In the genomic region with DNA sequence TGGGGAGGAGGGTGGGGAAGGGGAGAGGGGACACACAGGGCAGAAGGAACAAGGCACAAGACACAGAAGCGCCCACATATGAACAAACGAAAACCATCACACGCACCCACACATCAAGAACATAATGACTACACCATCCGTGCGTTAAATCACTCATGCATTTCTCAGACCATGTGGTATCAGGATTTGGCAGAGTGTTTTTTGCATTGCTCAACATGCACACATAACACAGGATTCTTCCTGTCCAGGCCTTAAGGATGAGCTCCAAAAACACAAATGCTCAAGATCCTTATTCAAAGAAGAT, we compare ENCODE assay signal across 9 cellular contexts.
A peak's percentile ranks its signal among the peaks of the same experiment; 100 is the strongest.
DNase-seq lines count a peak whose midpoint lies in the region; ATAC-seq and TF ChIP-seq lines count a peak whose summit lies in the region.
"Had no signal": no experiment of that assay in that cellular context is flagged by ENCODE, and none has a peak within 500 bp of the region (broad histone marks: within the 10 kb centered on the region; RNA-seq: fewer than 3 reads in every experiment).

No MANE protein-coding gene starts in this region.

- no peaks in the 10 kb centered on the region for H3K36me3 Mint-ChIP-seq in T-helper 1 cell treated with Interleukin-12 subunit alpha and Interleukin-12 subunit beta and Interleukin-4 antibody, amounts not matched to agents 30 μg/mL and 1 μg/mL, for 36 hours (ENCODE audit: low read depth)
- H3K36me3 Mint-ChIP-seq in stimulated activated naive B cell treated with anti-CD40 and anti-IgM and Interleukin-4, amounts not matched to agents 10 μg/mL and 1 μg/mL and 100 μg/mL, for 72 hours: no peaks in the 10 kb centered on the region
- no peaks in the 10 kb centered on the region for H3K36me3 Mint-ChIP-seq in naive thymus-derived CD4-positive, alpha-beta T cell
- H3K36me3 Mint-ChIP-seq: CD14-positive monocyte had no signal

- peak overlapping the region; percentile 22 for H3K4me3 ChIP-seq in left ventricle myocardium inferior
- no peak overlapping the region for H3K4me3 ChIP-seq in naive thymus-derived CD4-positive, alpha-beta T cell (ENCODE audit: low read length)

- POLR2A ChIA-PET in RWPE1 (lab: Yijun Ruan, JAX; ENCODE audit: low non-redundant PET): no interaction called here
- POLR2A ChIA-PET in naive thymus-derived CD4-positive, alpha-beta T cell (lab: Charles Lee): no interaction called here

- intact Hi-C loops in left ventricle myocardium inferior (cut with micrococcal nuclease) (no loop called here), cardiac septum (cut with DNase I) (no loop called here)
- intact Hi-C loops in naive thymus-derived CD4-positive, alpha-beta T cell (cut with micrococcal nuclease): no loop called here

- peaks cover 9% of the 10 kb centered on the region for H3K4me1 Mint-ChIP-seq in T-helper 1 cell treated with Interleukin-12 subunit alpha and Interleukin-12 subunit beta and Interleukin-4 antibody, amounts not matched to agents 30 μg/mL and 1 μg/mL, for 36 hours (ENCODE audit: low read depth)
- no peaks in the 10 kb centered on the region for H3K4me1 Mint-ChIP-seq in stimulated activated naive B cell treated with anti-CD40 and anti-IgM and Interleukin-4, amounts not matched to agents 10 μg/mL and 1 μg/mL and 100 μg/mL, for 72 hours
- peaks cover 0 to 4% (median 0%) of the 10 kb centered on the region in 7 donors for H3K4me1 Mint-ChIP-seq in naive thymus-derived CD4-positive, alpha-beta T cell
- H3K4me1 Mint-ChIP-seq: CD14-positive monocyte had no signal

- H3K27me3 Mint-ChIP-seq in T-helper 1 cell treated with Interleukin-12 subunit alpha and Interleukin-12 subunit beta and Interleukin-4 antibody, amounts not matched to agents 30 μg/mL and 1 μg/mL, for 36 hours (ENCODE audit: low read depth): peaks cover 9% of the 10 kb centered on the region
- H3K27me3 Mint-ChIP-seq in stimulated activated naive B cell treated with anti-CD40 and anti-IgM and Interleukin-4, amounts not matched to agents 10 μg/mL and 1 μg/mL and 100 μg/mL, for 72 hours: peaks cover 0 to 9% of the 10 kb centered on the region in 2 donors
- H3K27me3 Mint-ChIP-seq in naive thymus-derived CD4-positive, alpha-beta T cell: peaks cover 0 to 11% (median 4%) of the 10 kb centered on the region in 5 donors

- TF ChIP-seq CTCF in left ventricle myocardium inferior (IDR thresholded peaks at IDR 0.05; ENCODE audit: borderline replicate concordance): no peak
- no peak for TF ChIP-seq CTCF in RWPE1 (conservative IDR thresholded peaks at IDR 0.05; ENCODE audit: low read depth)

- no peaks in the 10 kb centered on the region for H3K36me3 ChIP-seq in left ventricle myocardium inferior
- H3K36me3 ChIP-seq in naive thymus-derived CD4-positive, alpha-beta T cell (ENCODE audit: control insufficient read depth in 2 of 3, insufficient read depth in 3 of 3, low read length in 3 of 3): no peaks in the 10 kb centered on the region

- peak overlapping the region; percentile 58 for H3K27ac Mint-ChIP-seq in T-helper 1 cell treated with Interleukin-12 subunit alpha and Interleukin-12 subunit beta and Interleukin-4 antibody, amounts not matched to agents 30 μg/mL and 1 μg/mL, for 36 hours
- H3K27ac Mint-ChIP-seq in stimulated activated naive B cell treated with anti-CD40 and anti-IgM and Interleukin-4, amounts not matched to agents 10 μg/mL and 1 μg/mL and 100 μg/mL, for 72 hours: peak overlapping the region; percentile 44
- peak overlapping the region in 1 of 9 donors; percentile 60 for H3K27ac Mint-ChIP-seq in naive thymus-derived CD4-positive, alpha-beta T cell
- H3K27ac Mint-ChIP-seq: CD14-positive monocyte had no signal

- H3K4me1 ChIP-seq in left ventricle myocardium inferior: peaks cover 7% of the 10 kb centered on the region
- H3K4me1 ChIP-seq in naive thymus-derived CD4-positive, alpha-beta T cell (ENCODE audit: control insufficient read depth in 2 of 2, insufficient read depth in 2 of 2, low read length in 2 of 2): peaks cover 0 to 4% of the 10 kb centered on the region in 2 donors

- H3K4me3 Mint-ChIP-seq in T-helper 1 cell treated with Interleukin-12 subunit alpha and Interleukin-12 subunit beta and Interleukin-4 antibody, amounts not matched to agents 30 μg/mL and 1 μg/mL, for 36 hours: no peak overlapping the region
- no peak overlapping the region for H3K4me3 Mint-ChIP-seq in stimulated activated naive B cell treated with anti-CD40 and anti-IgM and Interleukin-4, amounts not matched to agents 10 μg/mL and 1 μg/mL and 100 μg/mL, for 72 hours
- no peak overlapping the region for H3K4me3 Mint-ChIP-seq in naive thymus-derived CD4-positive, alpha-beta T cell
- H3K4me3 Mint-ChIP-seq: CD14-positive monocyte had no signal

- DNase-seq in left ventricle myocardium inferior (no peak), cardiac septum (ENCODE audit: low spot score) (no peak), RWPE1 (ENCODE audit: low spot score) (no peak), DMS79 (lab: John Stamatoyannopoulos, UW) (no peak)
- DNase-seq in stimulated activated naive B cell treated with anti-CD40 and anti-IgM and Interleukin-4, amounts not matched to agents 10 μg/mL and 1 μg/mL and 100 μg/mL, for 72 hours: no peak
- DNase-seq in naive thymus-derived CD4-positive, alpha-beta T cell: no peak

- no peaks in the 10 kb centered on the region for H3K9me3 ChIP-seq in left ventricle myocardium inferior (replicated peaks)
- H3K9me3 ChIP-seq in naive thymus-derived CD4-positive, alpha-beta T cell (ENCODE audit: control insufficient read depth in 2 of 3, low read length in 3 of 3): no peaks in the 10 kb centered on the region

- peak; percentile 42 for ATAC-seq in HG02571 (IDR thresholded peaks at IDR 0.05; ENCODE audit: unreplicated experiment)
- peak in 1 of 2 donors; percentile 43 for ATAC-seq in stimulated activated naive B cell treated with anti-CD40 and anti-IgM and Interleukin-4, amounts not matched to agents 10 μg/mL and 1 μg/mL and 100 μg/mL, for 72 hours (replicated peaks)
- ATAC-seq in naive thymus-derived CD4-positive, alpha-beta T cell: no peak

- CTCF ChIA-PET in RWPE1 (lab: Yijun Ruan, JAX): interaction anchor here (0.6 kb wide), 1 partner anchor 35 kb away, joined by 3 read pairs; no protein-coding TSS in a partner anchor
- CTCF ChIA-PET in naive thymus-derived CD4-positive, alpha-beta T cell (lab: Charles Lee): no interaction called here

- H3K27ac ChIP-seq in left ventricle myocardium inferior (replicated peaks): peak overlapping the region; percentile 22
- H3K27ac ChIP-seq in RWPE1: no peak overlapping the region
- H3K27ac ChIP-seq in naive thymus-derived CD4-positive, alpha-beta T cell (ENCODE audit: low read depth, low read length): no peak overlapping the region

- no peaks in the 10 kb centered on the region for H3K27me3 ChIP-seq in left ventricle myocardium inferior (ENCODE audit: low read depth)
- H3K27me3 ChIP-seq in naive thymus-derived CD4-positive, alpha-beta T cell (ENCODE audit: control insufficient read depth in 2 of 2, insufficient read depth in 2 of 2, low read length in 2 of 2): no peaks in the 10 kb centered on the region

- H3K9me3 Mint-ChIP-seq in T-helper 1 cell treated with Interleukin-12 subunit alpha and Interleukin-12 subunit beta and Interleukin-4 antibody, amounts not matched to agents 30 μg/mL and 1 μg/mL, for 36 hours: no peaks in the 10 kb centered on the region
- no peaks in the 10 kb centered on the region for H3K9me3 Mint-ChIP-seq in stimulated activated naive B cell treated with anti-CD40 and anti-IgM and Interleukin-4, amounts not matched to agents 10 μg/mL and 1 μg/mL and 100 μg/mL, for 72 hours
- H3K9me3 Mint-ChIP-seq in naive thymus-derived CD4-positive, alpha-beta T cell: peaks cover 0 to 2% (median 0%) of the 10 kb centered on the region in 11 donors
